In the genomic region with DNA sequence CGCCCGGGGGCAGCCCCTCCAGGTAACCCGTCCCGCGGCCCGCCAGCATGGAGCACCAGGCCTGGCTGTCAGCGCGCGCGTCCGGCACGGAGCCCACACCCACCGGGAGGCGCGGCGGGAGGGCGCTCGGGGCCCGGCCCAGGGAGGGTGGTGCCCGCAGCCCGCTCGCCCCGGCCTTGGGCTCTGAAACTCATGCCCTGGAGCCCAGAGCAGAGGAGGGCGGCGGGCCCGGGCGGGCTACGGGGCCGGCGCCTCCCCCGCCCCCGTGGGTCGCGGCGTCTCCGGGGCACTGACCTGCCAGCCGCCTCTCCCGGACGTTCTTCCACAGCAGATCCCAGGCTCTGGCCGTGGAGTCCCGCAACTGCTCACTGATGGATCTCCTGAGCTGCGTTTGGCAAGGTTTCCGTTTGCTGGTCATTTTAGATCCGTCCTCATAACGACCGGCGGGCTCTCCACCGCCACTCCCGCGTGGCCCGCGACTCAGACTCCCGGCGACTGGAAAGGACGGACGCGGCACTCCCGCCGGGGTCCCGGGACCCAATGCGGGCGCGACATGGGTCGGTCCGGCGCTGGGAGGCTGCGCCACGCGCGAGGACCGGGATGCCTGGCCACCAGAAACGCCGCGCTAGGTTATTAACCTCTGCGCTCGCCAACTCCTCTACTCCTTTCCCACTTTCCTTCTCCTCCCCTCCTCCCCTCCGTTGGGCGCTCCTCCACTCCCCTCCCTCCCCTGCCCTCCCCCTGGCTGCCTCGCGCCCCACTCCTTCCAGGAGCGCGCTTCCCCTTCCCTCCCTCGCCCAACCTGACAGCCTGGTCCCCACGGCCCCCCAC, we compare ENCODE assay signal across 1 cellular context.
A peak's percentile ranks its signal among the peaks of the same experiment; 100 is the strongest.
TF ChIP-seq lines count a peak whose summit lies in the region.

No MANE protein-coding gene starts in this region.

TF ChIP-seq in IMR-90, 13 proteins besides CTCF, POLR2A, EP300 and RAD21:
- TF ChIP-seq BHLHE40 (IDR thresholded peaks at IDR 0.05; ENCODE audit: low read depth, low read length) (no peak), SMC3 (IDR thresholded peaks at IDR 0.05; ENCODE audit: low read depth, low read length) (no peak), MAFK (IDR thresholded peaks at IDR 0.05; ENCODE audit: low read depth, low read length) (no peak), CHD1 (IDR thresholded peaks at IDR 0.05; ENCODE audit: low read depth, low read length) (no peak), ELK1 (IDR thresholded peaks at IDR 0.05; ENCODE audit: borderline replicate concordance, low read depth, low read length) (no peak), CEBPB (IDR thresholded peaks at IDR 0.05; ENCODE audit: low read depth, low read length) (no peak), RFX5 (IDR thresholded peaks at IDR 0.05; ENCODE audit: low read depth, low read length) (no peak), NFE2L2 (IDR thresholded peaks at IDR 0.05; ENCODE audit: low read depth, low read length) (no peak), MAZ (IDR thresholded peaks at IDR 0.05; ENCODE audit: borderline replicate concordance, low read depth, low read length) (peak; percentile 87), MXI1 (IDR thresholded peaks at IDR 0.05; ENCODE audit: borderline replicate concordance, low read depth, low read length) (peak; percentile 67; the same call in 1 of the 2 replicates), RCOR1 (IDR thresholded peaks at IDR 0.05; ENCODE audit: insufficient replicate concordance, low read length) (no peak), USF2 (IDR thresholded peaks at IDR 0.05; ENCODE audit: low read depth, low read length) (no peak), FOS (IDR thresholded peaks at IDR 0.05; ENCODE audit: low read depth, low read length) (no peak)
